Comparison of ENCODE assay signal across 28 cellular contexts in genomic region chr22:48452766-48453165, GRCh38.
"Had no signal": no experiment of that assay in that cellular context is flagged by ENCODE, and none has a peak within 500 bp of the region (broad histone marks: within the 10 kb centered on the region; RNA-seq: fewer than 3 reads in every experiment).

No MANE protein-coding gene starts in this region.

- H3K4me3 ChIP-seq: heart left ventricle, left lung, lung, mucosa of descending colon, ovary, prostate gland, skin epidermis, tibial nerve, uterus had no signal

- H3K27ac ChIP-seq: heart left ventricle, left lung, neutrophil, ovary, prostate gland, skin epidermis, tibial nerve, uterus had no signal

- H3K9me3 Mint-ChIP-seq: immature natural killer cell; natural killer cell treated with Interleukin-12 subunit alpha and Interleukin-12 subunit beta and Interleukin-15 and Interleukin-18, amount 100 ng/mL, for 72 hours; neural crest cell; stimulated activated memory B cell treated with anti-CD40 and anti-IgM and Interleukin-4, amounts not matched to agents 10 μg/mL and 1 μg/mL and 100 μg/mL, for 72 hours; stimulated activated naive CD8-positive, alpha-beta T cell treated with anti-CD3 and anti-CD28 coated beads, Interleukin-15, amount 100 ng/mL, for 72 hours had no signal

- H3K27ac Mint-ChIP-seq: immature natural killer cell; naive thymus-derived CD4-positive, alpha-beta T cell; natural killer cell treated with Interleukin-12 subunit alpha and Interleukin-12 subunit beta and Interleukin-15 and Interleukin-18, amount 100 ng/mL, for 72 hours; stimulated activated memory B cell treated with anti-CD40 and anti-IgM and Interleukin-4, amounts not matched to agents 10 μg/mL and 1 μg/mL and 100 μg/mL, for 72 hours; stimulated activated naive CD8-positive, alpha-beta T cell treated with anti-CD3 and anti-CD28 coated beads, Interleukin-15, amount 100 ng/mL, for 72 hours had no signal

- ATAC-seq: heart left ventricle; left colon; left lung; mucosa of descending colon; naive thymus-derived CD4-positive, alpha-beta T cell; right cardiac atrium; sciatic nerve; stimulated activated memory B cell treated with anti-CD40 and anti-IgM and Interleukin-4, amounts not matched to agents 10 μg/mL and 1 μg/mL and 100 μg/mL, for 72 hours; stimulated activated naive CD8-positive, alpha-beta T cell treated with anti-CD3 and anti-CD28 coated beads, Interleukin-15, amount 100 ng/mL, for 72 hours had no signal

- DNase-seq: heart left ventricle; hypothalamus; immature natural killer cell; kidney; left colon; left lung; midbrain; mucosa of descending colon; occipital lobe; retina; right cardiac atrium; stimulated activated CD4-positive, alpha-beta T cell treated with anti-CD3 and anti-CD28 coated beads, Interleukin-4, amount 100 ng/mL, for 4 hours; stimulated activated CD8-positive, alpha-beta memory T cell treated with anti-CD3 and anti-CD28 coated beads, Interleukin-4, amount 100 ng/mL, for 48 hours; stimulated activated naive CD4-positive, alpha-beta T cell treated with Interleukin-2 at 50 U/mL for 16 hours; stimulated activated naive CD8-positive, alpha-beta T cell treated with anti-CD3 and anti-CD28 coated beads, Interleukin-15, amount 100 ng/mL, for 72 hours; substantia nigra; uterus had no signal

- H3K4me3 Mint-ChIP-seq: immature natural killer cell; naive thymus-derived CD4-positive, alpha-beta T cell; natural killer cell treated with Interleukin-12 subunit alpha and Interleukin-12 subunit beta and Interleukin-15 and Interleukin-18, amount 100 ng/mL, for 72 hours; neural crest cell; stimulated activated memory B cell treated with anti-CD40 and anti-IgM and Interleukin-4, amounts not matched to agents 10 μg/mL and 1 μg/mL and 100 μg/mL, for 72 hours; stimulated activated naive CD8-positive, alpha-beta T cell treated with anti-CD3 and anti-CD28 coated beads, Interleukin-15, amount 100 ng/mL, for 72 hours had no signal

- H3K9me3 ChIP-seq: heart left ventricle, left lung, mucosa of descending colon, neutrophil, ovary, prostate gland, tibial nerve, uterus had no signal

- H3K4me1 Mint-ChIP-seq: immature natural killer cell; naive thymus-derived CD4-positive, alpha-beta T cell; stimulated activated memory B cell treated with anti-CD40 and anti-IgM and Interleukin-4, amounts not matched to agents 10 μg/mL and 1 μg/mL and 100 μg/mL, for 72 hours; stimulated activated naive CD8-positive, alpha-beta T cell treated with anti-CD3 and anti-CD28 coated beads, Interleukin-15, amount 100 ng/mL, for 72 hours had no signal

- H3K4me1 ChIP-seq: heart left ventricle, left lung, prostate gland, tibial nerve, uterus had no signal

- H3K27me3 ChIP-seq: ovary, uterus had no signal

- H3K36me3 Mint-ChIP-seq: immature natural killer cell; naive thymus-derived CD4-positive, alpha-beta T cell; natural killer cell treated with Interleukin-12 subunit alpha and Interleukin-12 subunit beta and Interleukin-15 and Interleukin-18, amount 100 ng/mL, for 72 hours; stimulated activated memory B cell treated with anti-CD40 and anti-IgM and Interleukin-4, amounts not matched to agents 10 μg/mL and 1 μg/mL and 100 μg/mL, for 72 hours had no signal

- H3K36me3 ChIP-seq: heart left ventricle, left lung, neutrophil, ovary, prostate gland, tibial nerve, uterus had no signal
